In the genomic region with DNA sequence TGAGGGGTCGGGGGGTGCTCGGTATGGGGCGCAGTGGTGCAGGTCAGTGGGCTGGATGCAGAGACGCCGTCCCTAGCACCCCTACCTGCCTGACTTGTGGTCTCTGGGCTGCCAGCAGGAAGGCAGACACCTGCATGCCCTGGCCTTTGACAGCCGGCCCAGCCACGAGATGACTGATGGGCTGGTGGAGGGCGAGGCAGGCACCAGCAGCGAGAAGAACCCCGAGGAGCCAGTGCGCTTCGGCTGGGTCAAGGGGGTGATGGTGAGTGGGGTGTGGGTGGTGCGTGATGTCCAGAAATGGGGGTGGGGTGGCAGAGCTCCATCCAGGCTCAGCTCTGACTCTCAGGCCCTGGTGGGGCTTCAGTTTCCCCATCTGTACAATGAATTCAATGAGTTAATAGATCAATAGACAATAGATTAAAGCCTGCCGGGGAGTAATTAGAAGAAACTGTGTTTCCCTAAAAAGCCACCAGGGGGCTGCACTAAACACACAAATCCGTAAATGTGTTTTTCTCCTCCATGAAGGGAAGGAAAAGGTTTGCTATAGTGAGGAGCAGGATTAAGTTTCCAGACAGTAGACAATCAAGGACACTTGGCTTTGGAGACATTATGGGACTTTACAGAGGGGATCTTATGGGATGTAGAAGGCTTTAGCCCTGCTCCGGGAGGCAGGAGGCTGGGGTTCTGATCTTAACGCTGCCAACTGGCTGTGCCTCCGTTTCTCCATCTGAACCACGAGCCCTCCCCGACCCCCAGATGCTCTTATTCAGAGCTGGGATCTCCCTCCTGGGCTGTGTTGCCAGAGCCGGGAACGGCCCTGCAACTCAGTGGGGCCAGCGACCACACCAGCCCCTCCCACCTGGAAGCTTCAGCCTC, we compare ENCODE assay signal across 8 cellular contexts. TPM values are rescaled to one million over a fixed set of nuclear protein-coding genes. Genes with fewer than 3 reads are reported as not detected.
A peak's percentile ranks its signal among the peaks of the same experiment; 100 is the strongest.
DNase-seq lines count a peak whose midpoint lies in the region; ATAC-seq, FAIRE-seq and TF ChIP-seq lines count a peak whose summit lies in the region.

No MANE protein-coding gene starts in this region.

- no peaks in the 10 kb centered on the region for H3K79me2 ChIP-seq in endothelial cell of umbilical vein (ENCODE audit: control insufficient read depth, insufficient read depth, low read length)

- TF ChIP-seq POLR2A in endothelial cell of umbilical vein (IDR thresholded peaks at IDR 0.05; ENCODE audit: low read depth, low read length), result no peak

- H3K27me3 ChIP-seq in WERI-Rb-1 (ENCODE audit: insufficient read depth, low read depth, severe bottlenecking) (no peaks in the 10 kb centered on the region), endothelial cell of umbilical vein (ENCODE audit: control insufficient read depth in 2 of 2, insufficient read depth in 2 of 2, low read length in 2 of 2) (no peaks in the 10 kb centered on the region)

- no peak overlapping the region for H3K27ac Mint-ChIP-seq in type B pancreatic cell

- H3K36me3 ChIP-seq in WERI-Rb-1 (no peaks in the 10 kb centered on the region), endothelial cell of umbilical vein (ENCODE audit: control insufficient read depth in 2 of 2, extremely low read depth in 1 of 2, insufficient read depth in 2 of 2, low read length in 2 of 2) (no peaks in the 10 kb centered on the region)

- peak; percentile 87 for FAIRE-seq in endothelial cell of umbilical vein (lab: Jason Lieb, UNC)

- no peaks in the 10 kb centered on the region for H3K36me3 Mint-ChIP-seq in type B pancreatic cell

- CTCF ChIA-PET in endothelial cell of umbilical vein (lab: Charles Lee), result interaction anchor here (0.7 to 3.0 kb wide), 10 partner anchors 13 to 555 kb away, joined by 3 to 19 read pairs (median 6); no protein-coding TSS in a partner anchor

- POLR2A ChIA-PET in endothelial cell of umbilical vein (lab: Charles Lee), result no interaction called here

- DNase-seq in activated naive CD4-positive, alpha-beta T cell treated with Interleukin-2 at 50 U/mL for 16 hours, result peak; percentile 22
- DNase-seq in activated naive CD4-positive, alpha-beta T cell (lab: John Stamatoyannopoulos, UW), result no peak
- DNase-seq in NCI-H1092 treated with DMSO at 0.1 percent for 48 hours (lab: John Stamatoyannopoulos, UW) (peak; percentile 33), WERI-Rb-1 (peak; percentile 41), endothelial cell of umbilical vein (ENCODE audit: low read depth, low spot score) (peak; percentile 57), mucosa of gallbladder (ENCODE audit: low spot score) (peak; percentile 46), type B pancreatic cell (ENCODE audit: extremely low spot score, unreplicated experiment) (no peak)

- TF ChIP-seq CTCF in WERI-Rb-1 (IDR thresholded peaks at IDR 0.05; ENCODE audit: low read depth, low read length), result peak; percentile 51; the same call in 1 of the 2 replicates
- peak; percentile 55 to 56 for TF ChIP-seq CTCF in endothelial cell of umbilical vein (IDR thresholded peaks at IDR 0.05; ENCODE audit: extremely low read depth in 1 of 2, insufficient read depth in 1 of 2, low read depth in 1 of 2, low read length in 2 of 2)
- TF ChIP-seq CTCF in type B pancreatic cell (conservative IDR thresholded peaks at IDR 0.05), result peak; percentile 85

- intact Hi-C loops in endothelial cell of umbilical vein (cut with micrococcal nuclease), result loop anchor here (1.0 to 5.0 kb wide), 5 partner anchors 65 to 301 kb away; partner anchors contain the start of gene HERPUD1

- no peak overlapping the region for H3K9ac ChIP-seq in endothelial cell of umbilical vein (replicated peaks; ENCODE audit: extremely low read depth, insufficient read depth, low read length)

- H3K4me2 ChIP-seq in endothelial cell of umbilical vein (ENCODE audit: insufficient read depth, low read length), result no peak overlapping the region

- H3K27me3 Mint-ChIP-seq in type B pancreatic cell, result no peaks in the 10 kb centered on the region

- no peak for ATAC-seq in GM19397 (IDR thresholded peaks at IDR 0.05; ENCODE audit: unreplicated experiment)

- H3K4me3 Mint-ChIP-seq in type B pancreatic cell, result peak overlapping the region; percentile 8

- no peaks in the 10 kb centered on the region for H3K9me3 Mint-ChIP-seq in type B pancreatic cell

- H3K4me1 ChIP-seq in endothelial cell of umbilical vein (ENCODE audit: control insufficient read depth, extremely low read depth, insufficient read depth, low read length), result no peaks in the 10 kb centered on the region

- H3K9me1 ChIP-seq in endothelial cell of umbilical vein (replicated peaks; ENCODE audit: control insufficient read depth, extremely low read depth, insufficient read depth, low read length), result no peaks in the 10 kb centered on the region

- H3K4me1 Mint-ChIP-seq in type B pancreatic cell (ENCODE audit: unreplicated experiment), result peaks cover 32% of the 10 kb centered on the region

- peak overlapping the region; percentile 62 for H2AFZ ChIP-seq in endothelial cell of umbilical vein (ENCODE audit: low read depth, low read length)

- BruUV-seq in endothelial cell of umbilical vein (replicated peaks; lab: Mats Ljungman, UMichigan), result no TSS peak

- H3K27ac ChIP-seq in WERI-Rb-1, result peak overlapping the region; percentile 46; the same call in 1 of the 2 replicates
- no peak overlapping the region for H3K27ac ChIP-seq in endothelial cell of umbilical vein (ENCODE audit: insufficient read depth, low read depth, low read length)

- H4K20me1 ChIP-seq in endothelial cell of umbilical vein (replicated peaks; ENCODE audit: control insufficient read depth, extremely low read depth, insufficient read depth, low read length), result no peaks in the 10 kb centered on the region

- no peak overlapping the region for H3K4me3 ChIP-seq in WERI-Rb-1 (ENCODE audit: low read depth, low read length)
- no peak overlapping the region for H3K4me3 ChIP-seq in endothelial cell of umbilical vein (replicated peaks in 1 of 3; ENCODE audit: insufficient read depth in 1 of 3, low read depth in 1 of 3, low read length in 3 of 3)

- H3K9me3 ChIP-seq in WERI-Rb-1 (ENCODE audit: severe bottlenecking) (no peaks in the 10 kb centered on the region), endothelial cell of umbilical vein (replicated peaks; ENCODE audit: control insufficient read depth, insufficient read depth, low read length) (no peaks in the 10 kb centered on the region)

- dilution Hi-C loops in endothelial cell of umbilical vein (cut with MboI; ENCODE audit: extremely low pct_ligation_motif_present, low sequenced_read_pairs), result no loop called here

TF ChIP-seq in endothelial cell of umbilical vein, 7 proteins besides CTCF, POLR2A, EP300 and RAD21:
- TF ChIP-seq JUN (IDR thresholded peaks at IDR 0.05; ENCODE audit: borderline replicate concordance, insufficient read depth, insufficient read length, low read depth) (no peak), MYC (IDR thresholded peaks at IDR 0.05; ENCODE audit: low read depth, low read length) (no peak), POLR2AphosphoS5 (IDR thresholded peaks at IDR 0.05; ENCODE audit: insufficient read depth, low read depth, low read length) (no peak), GATA2 (IDR thresholded peaks at IDR 0.05; ENCODE audit: insufficient read depth, insufficient read length, low read depth, low read length) (no peak)
TF ChIP-seq in endothelial cell of umbilical vein: peak in this region for 0.

RNA-seq across cellular contexts. Expression of gene SLC12A3, which starts 2.2 kb away (rescaled TPM):
- not detected in 2 replicates for total RNA-seq in endothelial cell of umbilical vein
- not detected in 2 replicates for polyA plus RNA-seq in endothelial cell of umbilical vein
- not detected in 2 replicates for polyA plus RNA-seq in endothelial cell of umbilical vein (2011; cell fraction: cytosol; rRNA removed)
- not detected in 2 replicates for polyA plus RNA-seq in endothelial cell of umbilical vein (2011; cell fraction: nucleus; rRNA removed)
- polyA plus RNA-seq in endothelial cell of umbilical vein (2012), result not detected in 2 replicates
- not detected in 2 replicates for polyA minus RNA-seq in endothelial cell of umbilical vein
- 61.3 TPM for polyA minus RNA-seq in endothelial cell of umbilical vein (2011; cell fraction: cytosol; rRNA and poly(A)+ RNA removed)
- 0.10 TPM in 2 replicates for polyA minus RNA-seq in endothelial cell of umbilical vein (2011; cell fraction: nucleus; rRNA and poly(A)+ RNA removed)
- 0.20 TPM for total RNA-seq in mucosa of gallbladder
- 0.31 and 4.2 TPM in 2 replicates for total RNA-seq in type B pancreatic cell (ENCODE audit: low replicate concordance)

Comparison
In these comparisons a context has a peak if more than half of its experiments do, and no peak if none do; other contexts are left out.
1. DNase-seq: peak in activated naive CD4-positive, alpha-beta T cell treated with Interleukin-2 at 50 U/mL for 16 hours (single experiment), NCI-H1092 treated with DMSO at 0.1 percent for 48 hours (single experiment), WERI-Rb-1 (single experiment), endothelial cell of umbilical vein (single experiment) and mucosa of gallbladder (single experiment); none in activated naive CD4-positive, alpha-beta T cell (0 of 4) and type B pancreatic cell (single experiment).
2. Peak in every context shown above with its lines, with median percentiles within 50 percentile points of each other: CTCF ChIP-seq.